Comparison of ENCODE assay signal across 23 cellular contexts in genomic region chr14:95274283-95274682, GRCh38. TPM values are rescaled to one million over a fixed set of nuclear protein-coding genes. Genes with fewer than 3 reads are reported as not detected.
A peak's percentile ranks its signal among the peaks of the same experiment; 100 is the strongest.
DNase-seq lines count a peak whose midpoint lies in the region; TF ChIP-seq lines count a peak whose summit lies in the region.
"Had no signal": no experiment of that assay in that cellular context is flagged by ENCODE, and none has a peak within 500 bp of the region (broad histone marks: within the 10 kb centered on the region; RNA-seq: fewer than 3 reads in every experiment).

No MANE protein-coding gene starts in this region.

- no peak for TF ChIP-seq POLR2A in erythroblast (IDR thresholded peaks at IDR 0.05; ENCODE audit: low read length)

- H3K9ac ChIP-seq in Karpas-422 (ENCODE audit: low read length) = peak overlapping the region; percentile 3; the same call in 1 of the 2 replicates
- H3K9ac ChIP-seq: BLaER1, KMS-11 had no signal

- DNase-seq in Karpas-422 (no peak), coronary artery (ENCODE audit: low spot score) (peak; percentile 41), myocyte (ENCODE audit: low read depth) (peak; percentile 90), erythroblast (lab: John Stamatoyannopoulos, UW) (no peak), iPS-NIHi11 (ENCODE audit: low spot score) (no peak), AG20443 (ENCODE audit: low spot score) (no peak)
- DNase-seq: ACHN; activated CD4-positive, alpha-beta T cell treated with anti-CD3 and anti-CD28 coated beads, Interleukin-2, amount 10 ng/mL, durations not matched to agents 7 days and 5 days; activated naive CD4-positive, alpha-beta T cell treated with anti-CD3 and anti-CD28 coated beads for 36 hours; effector CD4-positive, alpha-beta T cell; glutamatergic neuron; HCEC 1CT; kidney glomerular epithelial cell; naive B cell; PC-9; SHP77 treated with DMSO at 0.1 percent for 48 hours; stimulated activated naive CD8-positive, alpha-beta T cell treated with anti-CD3 and anti-CD28 coated beads, Interleukin-15, amount 100 ng/mL, for 72 hours; T-helper 9 cell; thyroid gland had no signal

- H3K27me3 ChIP-seq in Karpas-422 (ENCODE audit: low read length) = no peaks in the 10 kb centered on the region
- H3K27me3 ChIP-seq: BLaER1, thyroid gland had no signal

- no peaks in the 10 kb centered on the region for H3K9me3 ChIP-seq in Karpas-422 (ENCODE audit: low read length)
- H3K9me3 ChIP-seq: thyroid gland had no signal

- peaks cover 75% of the 10 kb centered on the region for H3K79me2 ChIP-seq in Karpas-422 (ENCODE audit: low read length)

- peaks cover 97% of the 10 kb centered on the region for H3K4me1 ChIP-seq in Karpas-422 (ENCODE audit: low read length)
- H3K4me1 ChIP-seq: thyroid gland had no signal

- H4K20me1 ChIP-seq in Karpas-422 (ENCODE audit: insufficient read depth, low read depth, low read length) = no peaks in the 10 kb centered on the region
- H4K20me1 ChIP-seq: BLaER1 had no signal

- no peaks in the 10 kb centered on the region for H3K36me3 ChIP-seq in Karpas-422 (ENCODE audit: insufficient read depth, low read length)
- H3K36me3 ChIP-seq: BLaER1, thyroid gland had no signal

- no peak overlapping the region for H3K4me2 ChIP-seq in Karpas-422 (ENCODE audit: low read depth, low read length, poor library complexity, severe bottlenecking)
- H3K4me2 ChIP-seq: BLaER1, KMS-11 had no signal

- H3K27ac ChIP-seq in C4-2B = peak overlapping the region; percentile 46
- H3K27ac ChIP-seq in Karpas-422 (ENCODE audit: low read length) = peak overlapping the region; percentile 99
- no peak overlapping the region for H3K27ac ChIP-seq in coronary artery
- H3K27ac ChIP-seq: BLaER1, epithelial cell of prostate, KMS-11, thyroid gland had no signal

- H2AFZ ChIP-seq in Karpas-422 (ENCODE audit: low read length) = no peak overlapping the region
- H2AFZ ChIP-seq: PC-9 had no signal

- TF ChIP-seq CTCF in C4-2B (conservative IDR thresholded peaks at IDR 0.05) (no peak), coronary artery (IDR thresholded peaks at IDR 0.05) (no peak)

- no peaks in the 10 kb centered on the region for H3K9me2 ChIP-seq in Karpas-422 (replicated peaks; ENCODE audit: insufficient read depth, low read length)

- no peak overlapping the region for H3K4me3 ChIP-seq in Karpas-422 (ENCODE audit: low read length)
- no peak overlapping the region for H3K4me3 ChIP-seq in coronary artery
- H3K4me3 ChIP-seq: BLaER1, PC-9, thyroid gland had no signal

RNA-seq across cellular contexts. Expression of gene CLMN, which starts 45.4 kb away (rescaled TPM):
- 40.1 and 56.1 TPM in 2 replicates for total RNA-seq in Karpas-422 (2014; rRNA removed; shearing (Covaris generic); ENCODE audit: low replicate concordance)
- total RNA-seq in myocyte = 0.52 and 0.99 TPM in 2 replicates
- 1.2 TPM for polyA plus RNA-seq in myocyte (2012)

Comparison
In these comparisons a context has a peak if more than half of its experiments do, and no peak if none do; other contexts are left out.
1. H3K27ac ChIP-seq: peak in C4-2B (single experiment) and Karpas-422 (single experiment); none in coronary artery (0 of 2).
2. DNase-seq: peak in coronary artery (single experiment) and myocyte (single experiment); none in Karpas-422 (single experiment), erythroblast (0 of 2), iPS-NIHi11 (single experiment) and AG20443 (single experiment).
3. RNA of gene CLMN, which starts 45.4 kb away (total RNA-seq): 40.1 to 56.1 TPM in Karpas-422; 0.52 to 0.99 TPM in myocyte; every median in the first group is over 10 times any median in the second.